Comparison of ENCODE assay signal across 8 cellular contexts in genomic region chr1:9235123-9235513, GRCh38. TPM values are rescaled to one million over a fixed set of nuclear protein-coding genes. Genes with fewer than 3 reads are reported as not detected.
DNase-seq lines count a peak whose midpoint lies in the region; ATAC-seq and TF ChIP-seq lines count a peak whose summit lies in the region.

No MANE protein-coding gene starts in this region.

- H2AFZ ChIP-seq in mammary epithelial cell (ENCODE audit: low read depth, low read length): peak overlapping the region; percentile 72
- no peak overlapping the region for H2AFZ ChIP-seq in mesenchymal stem cell (ENCODE audit: low read depth, low read length)

- H3K4me1 ChIP-seq in mammary epithelial cell (ENCODE audit: insufficient read depth, low read length) (peaks cover 35% of the 10 kb centered on the region), mesenchymal stem cell (ENCODE audit: control insufficient read depth, insufficient read depth, low read depth, low read length) (peaks cover 27% of the 10 kb centered on the region), vagina (peaks cover 67% of the 10 kb centered on the region)

- peak overlapping the region; percentile 64 for H2BK120ac ChIP-seq in mesenchymal stem cell (ENCODE audit: low read depth, low read length)

- H3K27ac ChIP-seq in C4-2B (peak overlapping the region; percentile 93), mammary epithelial cell (ENCODE audit: insufficient read depth, low read depth, low read length) (peak overlapping the region; percentile 62), mesenchymal stem cell (ENCODE audit: low read length, poor library complexity, severe bottlenecking) (peak overlapping the region; percentile 46), vagina (peak overlapping the region; percentile 94)

- H4K8ac ChIP-seq in mesenchymal stem cell (ENCODE audit: low read length): peak overlapping the region; percentile 96

- DNase-seq in NCI-H2171 treated with DMSO at 0.1 percent for 48 hours (lab: John Stamatoyannopoulos, UW) (peak; percentile 64), mammary epithelial cell (peak; percentile 60), mesenchymal stem cell (peak; percentile 90), vagina (ENCODE audit: extremely low spot score in 2 of 2) (no peak), mesenteric fat pad (ENCODE audit: low spot score) (no peak)

- 3% methylated on average over 12 of the region's 23 CpGs for WGBS in mammary epithelial cell (ENCODE audit: low coverage, missing lambda C conversion rate)
- WGBS in mesenchymal stem cell: 0% methylated on average over 23 of the region's 23 CpGs

- H3K4me2 ChIP-seq in mammary epithelial cell (ENCODE audit: insufficient read depth, low read depth, low read length) (peak overlapping the region; percentile 89), mesenchymal stem cell (ENCODE audit: low read length, poor library complexity, severe bottlenecking) (peak overlapping the region; percentile 43)

- dilution Hi-C loops in mammary epithelial cell (cut with HindIII; ENCODE audit: low sequenced_read_pairs): no loop called here

- in situ Hi-C loops in mammary epithelial cell (cut with MboI; ENCODE audit: low sequenced_read_pairs in 2 of 2): no loop called here

- H2BK15ac ChIP-seq in mesenchymal stem cell (ENCODE audit: low read depth, poor library complexity, severe bottlenecking): peak overlapping the region; percentile 63

- H3K9me3 ChIP-seq in mammary epithelial cell (replicated peaks; ENCODE audit: insufficient read depth, low read length) (no peaks in the 10 kb centered on the region), mesenchymal stem cell (ENCODE audit: control insufficient read depth, low read length) (no peaks in the 10 kb centered on the region), vagina (no peaks in the 10 kb centered on the region)

- H3K4me3 ChIP-seq in mammary epithelial cell (replicated peaks in 1 of 3; ENCODE audit: insufficient read depth in 1 of 3, low read depth in 2 of 3, low read length in 3 of 3) (peak overlapping the region; percentile 52 to 66 (median 65)), mesenchymal stem cell (ENCODE audit: insufficient read depth in 1 of 2, low read depth in 1 of 2, low read length in 2 of 2) (peak overlapping the region; percentile 87 to 89), vagina (peak overlapping the region; percentile 65 to 74)

- H2BK5ac ChIP-seq in mesenchymal stem cell (ENCODE audit: low read depth, low read length, poor library complexity, severe bottlenecking): peak overlapping the region; percentile 77

- TF ChIP-seq CTCF in C4-2B (conservative IDR thresholded peaks at IDR 0.05) (no peak), mammary epithelial cell (conservative IDR thresholded peaks at IDR 0.05 in 1 of 2, IDR thresholded peaks at IDR 0.05 in 1 of 2; ENCODE audit: extremely low read depth in 1 of 2, insufficient read depth in 1 of 2, low read depth in 1 of 2, low read length in 2 of 2) (no peak), vagina (IDR thresholded peaks at IDR 0.05) (no peak)

- H3K79me2 ChIP-seq in mammary epithelial cell (ENCODE audit: insufficient read depth, low read length): peaks cover 7% of the 10 kb centered on the region

- ATAC-seq in GM18870 (IDR thresholded peaks at IDR 0.05; ENCODE audit: unreplicated experiment) (peak; percentile 26), HG03342 (IDR thresholded peaks at IDR 0.05; ENCODE audit: unreplicated experiment) (no peak)

- H3K4ac ChIP-seq in mesenchymal stem cell (ENCODE audit: low read depth in 1 of 2, low read length in 2 of 2): peak overlapping the region; percentile 96 to 99

- H2BK12ac ChIP-seq in mesenchymal stem cell (ENCODE audit: low read length in 2 of 2): peak overlapping the region in 1 of 2 experiments; percentile 29

- BruUV-seq in mammary epithelial cell (replicated peaks; lab: Mats Ljungman, UMichigan): TSS peak; percentile 41

- CTCF ChIA-PET in mammary epithelial cell (lab: Charles Lee; ENCODE audit: low non-redundant PET): interaction anchor here (0.6 kb wide), 2 partner anchors 33 to 106 kb away, joined by 3 to 4 read pairs; no protein-coding TSS in a partner anchor

- H3K14ac ChIP-seq in mesenchymal stem cell (ENCODE audit: low read length in 2 of 2): peak overlapping the region in 1 of 2 experiments; percentile 79

- peaks cover 19% of the 10 kb centered on the region for H3K79me1 ChIP-seq in mesenchymal stem cell (replicated peaks; ENCODE audit: low read length, poor library complexity, severe bottlenecking)

- H3K9ac ChIP-seq in mammary epithelial cell (ENCODE audit: insufficient read depth, low read length): peak overlapping the region; percentile 71
- H3K9ac ChIP-seq in mesenchymal stem cell (ENCODE audit: low read length): peak overlapping the region; percentile 98

- H3K27me3 ChIP-seq in mammary epithelial cell (ENCODE audit: insufficient read depth, low read length) (no peaks in the 10 kb centered on the region), mesenchymal stem cell (ENCODE audit: control insufficient read depth in 1 of 2, insufficient read depth in 1 of 2, low read length in 2 of 2) (no peaks in the 10 kb centered on the region), vagina (no peaks in the 10 kb centered on the region)

- peak overlapping the region; percentile 82 to 98 for H3K18ac ChIP-seq in mesenchymal stem cell (ENCODE audit: low read depth in 1 of 2, low read length in 2 of 2)

- H3K36me3 ChIP-seq in mammary epithelial cell (ENCODE audit: insufficient read depth, low read length) (no peaks in the 10 kb centered on the region), mesenchymal stem cell (ENCODE audit: control insufficient read depth in 1 of 2, insufficient read depth in 2 of 2, low read depth in 1 of 2, low read length in 2 of 2) (peaks cover 3 to 6% of the 10 kb centered on the region in 2 experiments), vagina (no peaks in the 10 kb centered on the region)

- H4K20me1 ChIP-seq in mammary epithelial cell (ENCODE audit: insufficient read depth, low read length): no peaks in the 10 kb centered on the region

- H4K91ac ChIP-seq in mesenchymal stem cell (ENCODE audit: low read length): no peak overlapping the region

- H3K23ac ChIP-seq in mesenchymal stem cell (ENCODE audit: low read length in 2 of 2): peak overlapping the region in 1 of 2 experiments; percentile 46

- no peak for TF ChIP-seq POLR2A in vagina (IDR thresholded peaks at IDR 0.05)

- intact Hi-C loops in mammary epithelial cell (cut with micrococcal nuclease): loop anchor here (2.0 kb wide), 1 partner anchor 54 kb away; no protein-coding TSS in a partner anchor
- intact Hi-C loops in vagina (cut with DNase I): no loop called here

- no peak overlapping the region for H2AK5ac ChIP-seq in mesenchymal stem cell (ENCODE audit: low read length, severe bottlenecking)

RNA-seq across cellular contexts. Expression of gene H6PD, which starts 0.5 kb away (rescaled TPM):
- 10 to 100 TPM; 12.6 to 18.0 TPM for total RNA-seq in mammary epithelial cell
- polyA plus RNA-seq in mammary epithelial cell: 5.4 TPM
- polyA minus RNA-seq in mammary epithelial cell: 12.0 TPM
- polyA plus RNA-seq in mesenchymal stem cell (2013, experiment 1 of 2): 30.1 TPM
- polyA plus RNA-seq in mesenchymal stem cell (2013, experiment 2 of 2): 29.4 TPM
- 65.1 TPM for total RNA-seq in vagina
- total RNA-seq in mesenteric fat pad: 77.6 TPM

RNA-seq across cellular contexts. Expression of gene SPSB1, which starts 57.6 kb away (rescaled TPM):
- total RNA-seq in mammary epithelial cell (10 to 100 TPM; 18.2 to 56.7 TPM), vagina (40.0 TPM), mesenteric fat pad (48.8 TPM)
- polyA plus RNA-seq in mammary epithelial cell: 13.2 TPM
- polyA minus RNA-seq in mammary epithelial cell: 17.3 TPM
- polyA plus RNA-seq in mesenchymal stem cell (2013, experiment 1 of 2): 34.8 TPM
- 35.0 TPM for polyA plus RNA-seq in mesenchymal stem cell (2013, experiment 2 of 2)

Comparison
In these comparisons a context has a peak if more than half of its experiments do, and no peak if none do; other contexts are left out.
1. DNase-seq: peak in NCI-H2171 treated with DMSO at 0.1 percent for 48 hours (single experiment), mammary epithelial cell (single experiment) and mesenchymal stem cell (single experiment); none in vagina (0 of 2) and mesenteric fat pad (single experiment).
2. Peak in every context shown above with its lines, with median percentiles within 50 percentile points of each other: H3K27ac ChIP-seq and H3K4me3 ChIP-seq.